ENCODE assay signal across 8 cellular contexts in genomic region chr7:131424219-131424822, GRCh38.
DNase-seq lines count a peak whose midpoint lies in the region; ATAC-seq, FAIRE-seq and TF ChIP-seq lines count a peak whose summit lies in the region.

No MANE protein-coding gene starts in this region.

- no peaks in the 10 kb centered on the region for H3K23me2 ChIP-seq in H1 (ENCODE audit: low read depth, low read length)

- no peak overlapping the region for H3K4me3 ChIP-seq in Panc1 (ENCODE audit: low read depth in 2 of 2, low read length in 2 of 2)
- no peak overlapping the region for H3K4me3 ChIP-seq in H1 (ENCODE audit: extremely low read depth in 1 of 4, insufficient read depth in 2 of 4, low read depth in 3 of 4, low read length in 4 of 4)

- H3K14ac ChIP-seq in H1 (ENCODE audit: insufficient read length), result no peak overlapping the region

- WGBS in H1 (ENCODE audit: extremely low coverage in 1 of 2, insufficient coverage in 1 of 2, insufficient read length in 1 of 2, insufficient replicate concordance in 2 of 2, low coverage in 1 of 2, low lambda C conversion rate in 2 of 2, missing lambda C conversion rate in 1 of 2), 2 experiments, result 80% methylated on average over 5 of the region's 5 CpGs; no CpG with 5 or more reads in 1 of the 2 experiments

- H2BK20ac ChIP-seq in H1 (ENCODE audit: low read length), result no peak overlapping the region

- H3K18ac ChIP-seq in H1 (ENCODE audit: extremely low read depth, low read length), result no peak overlapping the region

- H3K27me3 ChIP-seq in Panc1 (ENCODE audit: control insufficient read depth, insufficient read depth, low read length), result no peaks in the 10 kb centered on the region
- no peaks in the 10 kb centered on the region for H3K27me3 ChIP-seq in H1 (replicated peaks in 1 of 4; ENCODE audit: control insufficient read depth in 3 of 4, extremely low read depth in 1 of 4, insufficient read depth in 3 of 4, low read length in 3 of 4)

- POLR2A ChIA-PET in Panc1 (lab: Charles Lee) (no interaction called here), H1 (lab: Charles Lee; ENCODE audit: partially characterized antibody) (interaction anchor here (0.7 to 1.1 kb wide), 2 partner anchors 15 to 62 kb away, joined by 3 read pairs; no protein-coding TSS in a partner anchor)

- H3K4ac ChIP-seq in H1 (replicated peaks; ENCODE audit: insufficient read length, low read depth, low read length), result no peak overlapping the region

- no peak overlapping the region for H3K56ac ChIP-seq in H1 (replicated peaks; ENCODE audit: insufficient read length, low read depth, low read length)

- BruUV-seq in Panc1 (replicated peaks; lab: Mats Ljungman, UMichigan), result no TSS peak

- TF ChIP-seq POLR2A in H1 (IDR thresholded peaks at IDR 0.05; ENCODE audit: control extremely low read depth in 1 of 2, low read depth in 2 of 2, low read length in 2 of 2), result no peak

- CTCF ChIA-PET in Panc1 (lab: Charles Lee) (no interaction called here), H1 (lab: Charles Lee; ENCODE audit: partially characterized antibody) (interaction anchor here (1.1 kb wide), 1 partner anchor 405 kb away, joined by 3 read pairs; no protein-coding TSS in a partner anchor)

- H3K79me1 ChIP-seq in H1 (ENCODE audit: low read depth, low read length), result no peaks in the 10 kb centered on the region

- H2AK5ac ChIP-seq in H1 (ENCODE audit: low read depth, low read length), result no peak overlapping the region

- H3K27ac ChIP-seq in Panc1 (ENCODE audit: low read length), result no peak overlapping the region
- H3K27ac ChIP-seq in H1 (ENCODE audit: low read depth, low read length), result no peak overlapping the region

- H4K91ac ChIP-seq in H1 (replicated peaks; ENCODE audit: insufficient read length, low read length), result no peak overlapping the region

- H3K4me2 ChIP-seq in H1 (ENCODE audit: insufficient read depth in 1 of 2, low read depth in 2 of 2, low read length in 2 of 2), result no peak overlapping the region

- no peak overlapping the region for H2AFZ ChIP-seq in H1 (ENCODE audit: low read length)

- TF ChIP-seq RAD21 in H1 (IDR thresholded peaks at IDR 0.05 in 1 of 2, conservative IDR thresholded peaks at IDR 0.05 in 1 of 2; ENCODE audit: low read depth in 2 of 2, low read length in 2 of 2), result peak; percentile 46 to 47

- no peak overlapping the region for H2BK15ac ChIP-seq in H1 (ENCODE audit: low read length)

- peak; percentile 90 for ATAC-seq in Panc1
- no peak for ATAC-seq in GM19452 (IDR thresholded peaks at IDR 0.05; ENCODE audit: unreplicated experiment)
- ATAC-seq in GM19395 (IDR thresholded peaks at IDR 0.05; ENCODE audit: unreplicated experiment), result no peak
- no peak for ATAC-seq in GM21576 (IDR thresholded peaks at IDR 0.05; ENCODE audit: unreplicated experiment)

- H3K79me2 ChIP-seq in H1 (ENCODE audit: control insufficient read depth in 1 of 2, insufficient read depth in 2 of 2, low read length in 2 of 2), result 0 out of 4 replicates have a peak, but pooled peaks cover 0 to 2% of the 10 kb centered on the region in 2 experiments

- H3K36me3 ChIP-seq in Panc1 (ENCODE audit: control insufficient read depth, insufficient read depth, low read length) (no peaks in the 10 kb centered on the region; the same call in 1 of the 2 replicates), H1 (ENCODE audit: control insufficient read depth in 2 of 4, insufficient read depth in 4 of 4, low read length in 3 of 4) (peaks cover 0 to 6% (median 1%) of the 10 kb centered on the region in 4 experiments; a peak in 3 of 8 replicates)

- FAIRE-seq in HTR-8/SVneo (lab: Jason Lieb, UNC), result no peak
- FAIRE-seq in H1 (lab: Jason Lieb, UNC), result no peak

- H2BK12ac ChIP-seq in H1 (ENCODE audit: low read depth, low read length), result no peak overlapping the region

- TF ChIP-seq CTCF in Panc1 (IDR thresholded peaks at IDR 0.05), result peak; percentile 71; the same call in 1 of the 2 replicates
- peak in 2 of 3 experiments; percentile 9 to 37; a peak in 2 of 4 replicates for TF ChIP-seq CTCF in H1 (IDR thresholded peaks at IDR 0.05; ENCODE audit: control extremely low read depth in 1 of 3, insufficient read depth in 1 of 3, low read depth in 1 of 3, low read length in 3 of 3)

- H3K23ac ChIP-seq in H1 (ENCODE audit: insufficient read length), result no peak overlapping the region

- H2BK5ac ChIP-seq in H1 (ENCODE audit: low read depth, low read length), result no peak overlapping the region

- in situ Hi-C loops in Panc1 (cut with HindIII; ENCODE audit: low pct_unique_long_range_greater_than_20kb, low sequenced_read_pairs), result no loop called here

- H3K9ac ChIP-seq in H1 (replicated peaks in 1 of 4; ENCODE audit: extremely low read depth in 1 of 4, low read depth in 3 of 4, low read length in 3 of 4), result no peak overlapping the region

- intact Hi-C loops in Panc1 (cut with micrococcal nuclease; ENCODE audit: unreplicated experiment), result loop anchor here (2.0 to 10.0 kb wide), 3 partner anchors 97 to 352 kb away; partner anchors contain the start of gene MKLN1

- H3K9me3 ChIP-seq in Panc1 (ENCODE audit: control insufficient read depth, insufficient read depth, low read depth, low read length) (no peaks in the 10 kb centered on the region), H1 (ENCODE audit: insufficient read depth in 2 of 2, low read depth in 1 of 2, low read length in 1 of 2) (no peaks in the 10 kb centered on the region)

- no peak for TF ChIP-seq EP300 in H1 (IDR thresholded peaks at IDR 0.05; ENCODE audit: borderline replicate concordance in 1 of 2, low read depth in 2 of 2, low read length in 2 of 2)

- H4K8ac ChIP-seq in H1 (ENCODE audit: extremely low read depth, insufficient read depth, low read length), result no peak overlapping the region

- H4K20me1 ChIP-seq in H1 (replicated peaks in 1 of 2; ENCODE audit: control insufficient read depth in 1 of 2, insufficient read depth in 2 of 2, low read length in 2 of 2), result no peaks in the 10 kb centered on the region

- no peaks in the 10 kb centered on the region for H3K4me1 ChIP-seq in Panc1 (ENCODE audit: control insufficient read depth, insufficient read depth, low read length)
- no peaks in the 10 kb centered on the region; a peak in 1 of 7 replicates for H3K4me1 ChIP-seq in H1 (replicated peaks in 1 of 4; ENCODE audit: control insufficient read depth in 3 of 4, insufficient read depth in 4 of 4, low read length in 3 of 4)

- DNase-seq in Daoy (ENCODE audit: low read depth) (peak; percentile 25), HTR-8/SVneo (ENCODE audit: insufficient read length, low spot score) (peak; percentile 38), Panc1 (ENCODE audit: low read depth, low spot score) (peak; percentile 30), H1 (ENCODE audit: low read depth in 1 of 2, low spot score in 2 of 2) (no peak), midbrain (lab: John Stamatoyannopoulos, UW) (peak; percentile 79)

- no peak overlapping the region for H2BK120ac ChIP-seq in H1 (replicated peaks; ENCODE audit: low read depth, low read length)

- H4K5ac ChIP-seq in H1 (ENCODE audit: insufficient read length, low read depth, low read length), result no peak overlapping the region

TF ChIP-seq in H1, 55 proteins besides CTCF, POLR2A, EP300 and RAD21:
- TF ChIP-seq TBP (IDR thresholded peaks at IDR 0.05; ENCODE audit: low read depth, low read length) (no peak), CEBPB (IDR thresholded peaks at IDR 0.05; ENCODE audit: low read depth, low read length) (peak; percentile 56; the same call in 1 of the 2 replicates)

Comparison
In these comparisons a context has a peak if more than half of its experiments do, and no peak if none do; other contexts are left out.
1. DNase-seq: peak in Daoy (single experiment), HTR-8/SVneo (single experiment), Panc1 (single experiment) and midbrain (single experiment); none in H1 (0 of 2).